20 cellular contexts compared by ENCODE assay signal in genomic region chr10:24561453-24561852, GRCh38.
A peak's percentile ranks its signal among the peaks of the same experiment; 100 is the strongest.
DNase-seq lines count a peak whose midpoint lies in the region; ATAC-seq, FAIRE-seq and TF ChIP-seq lines count a peak whose summit lies in the region.
"Had no signal": no experiment of that assay in that cellular context is flagged by ENCODE, and none has a peak within 500 bp of the region (broad histone marks: within the 10 kb centered on the region; RNA-seq: fewer than 3 reads in every experiment).

No MANE protein-coding gene starts in this region.

- H3K4me3 ChIP-seq in HFF-Myc (replicated peaks; ENCODE audit: low read depth, low read length) (no peak overlapping the region), astrocyte of the spinal cord (ENCODE audit: low read depth, low read length) (no peak overlapping the region)

- TF ChIP-seq CTCF in AG09319 (IDR thresholded peaks at IDR 0.05; ENCODE audit: low read depth, low read length) (no peak), HFF-Myc (IDR thresholded peaks at IDR 0.05; ENCODE audit: low read depth, low read length, missing control alignments) (no peak), astrocyte of the spinal cord (IDR thresholded peaks at IDR 0.05; ENCODE audit: low read depth, low read length) (no peak), mesothelial cell of epicardium (IDR thresholded peaks at IDR 0.05; ENCODE audit: unreplicated experiment) (no peak)

- peaks cover 19% of the 10 kb centered on the region for H3K4me1 Mint-ChIP-seq in mesothelial cell of epicardium

- no peak for FAIRE-seq in GM12892 (lab: Jason Lieb, UNC)
- FAIRE-seq: D721Med, GM19239, RCC 7860, small intestine had no signal

- intact Hi-C loops in head of caudate nucleus (cut with DNase I) = no loop called here

- no peak for TF ChIP-seq POLR2A in GM12892 (IDR thresholded peaks at IDR 0.05; ENCODE audit: low read depth, low read length)

- DNase-seq in AG09319 (ENCODE audit: extremely low read depth, low read depth) (peak; percentile 2), HFF-Myc (ENCODE audit: extremely low read depth, low read depth) (peak; percentile 43), astrocyte of the spinal cord (ENCODE audit: low read depth, low spot score) (peak; percentile 27), mesothelial cell of epicardium (ENCODE audit: low spot score in 2 of 2, unreplicated experiment in 2 of 2) (no peak), head of caudate nucleus (no peak), NCI-H2081 (lab: John Stamatoyannopoulos, UW) (no peak), GM12892 (ENCODE audit: insufficient read length) (no peak)
- DNase-seq: activated CD4-positive, alpha-beta T cell treated with anti-CD3 and anti-CD28 coated beads for 4 hours; activated T-cell treated with anti-CD3 and anti-CD28 coated beads, Interleukin-2, amount 50 U/mL, for 4 hours; glutamatergic neuron; NCI-H526 treated with DMSO at 0.1 percent for 48 hours; nucleus accumbens; small intestine; stimulated activated CD4-positive, alpha-beta T cell treated with anti-CD3 and anti-CD28 coated beads, Interleukin-1b, Interleukin-23, amount 100 ng/mL, for 48 hours; T-helper 17 cell had no signal

- no peak for ATAC-seq in GM19452 (IDR thresholded peaks at IDR 0.05; ENCODE audit: unreplicated experiment)
- ATAC-seq: activated T-cell treated with anti-CD3 and anti-CD28 coated beads, Interleukin-2, amount 50 U/mL, for 4 hours; T-helper 17 cell had no signal

- in situ Hi-C loops in astrocyte of the spinal cord (cut with HindIII; ENCODE audit: low sequenced_read_pairs) = no loop called here

- H3K4me3 Mint-ChIP-seq in mesothelial cell of epicardium = no peak overlapping the region
- H3K4me3 Mint-ChIP-seq: activated T-cell treated with anti-CD3 and anti-CD28 coated beads, Interleukin-2, amount 50 U/mL, for 4 hours; dendritic cell treated with granulocyte-macrophage colony-stimulating factor and Interleukin-4, amounts not matched to agents 40 ng/mL and 50 ng/mL, for 4 days; T-helper 17 cell had no signal

- H3K36me3 Mint-ChIP-seq in mesothelial cell of epicardium = no peaks in the 10 kb centered on the region

- peaks cover 6% of the 10 kb centered on the region for H3K9me3 Mint-ChIP-seq in mesothelial cell of epicardium
- H3K9me3 Mint-ChIP-seq: activated T-cell treated with anti-CD3 and anti-CD28 coated beads, Interleukin-2, amount 50 U/mL, for 4 hours; dendritic cell treated with granulocyte-macrophage colony-stimulating factor and Interleukin-4, amounts not matched to agents 40 ng/mL and 50 ng/mL, for 4 days had no signal

- H3K27ac Mint-ChIP-seq in mesothelial cell of epicardium = peak overlapping the region; percentile 7
- H3K27ac Mint-ChIP-seq: dendritic cell treated with granulocyte-macrophage colony-stimulating factor and Interleukin-4, amounts not matched to agents 40 ng/mL and 50 ng/mL, for 4 days; T-helper 17 cell had no signal

- H3K27me3 Mint-ChIP-seq in mesothelial cell of epicardium (ENCODE audit: low read depth) = no peaks in the 10 kb centered on the region
- H3K27me3 Mint-ChIP-seq: dendritic cell treated with granulocyte-macrophage colony-stimulating factor and Interleukin-4, amounts not matched to agents 40 ng/mL and 50 ng/mL, for 4 days had no signal

Comparison
In these comparisons a context has a peak if more than half of its experiments do, and no peak if none do; other contexts are left out.
1. DNase-seq: peak in AG09319 (single experiment), HFF-Myc (single experiment) and astrocyte of the spinal cord (single experiment); none in mesothelial cell of epicardium (0 of 2), head of caudate nucleus (0 of 42), NCI-H2081 (0 of 2) and GM12892 (single experiment).